Comparison of ENCODE assay signal across 8 cellular contexts in genomic region chr3:197736010-197736490, GRCh38. TPM values are rescaled to one million over a fixed set of nuclear protein-coding genes. Genes with fewer than 3 reads are reported as not detected.
DNase-seq lines count a peak whose midpoint lies in the region; ATAC-seq and TF ChIP-seq lines count a peak whose summit lies in the region.

No MANE protein-coding gene starts in this region.

- H2AFZ ChIP-seq in IMR-90 (replicated peaks; ENCODE audit: low read length, poor library complexity): peak overlapping the region; percentile 91

- H3K27ac ChIP-seq in IMR-90 (ENCODE audit: insufficient read depth, low read length) (peak overlapping the region; percentile 20), mucosa of rectum (ENCODE audit: low read depth in 2 of 2, low read length in 2 of 2) (peak overlapping the region; percentile 74 to 90), suprapubic skin (peak overlapping the region; percentile 78)

- no peaks in the 10 kb centered on the region for H3K36me3 ChIP-seq in IMR-90 (ENCODE audit: control insufficient read depth, insufficient read depth, low read length)
- H3K36me3 ChIP-seq in mucosa of rectum (ENCODE audit: control insufficient read depth in 2 of 2, insufficient read depth in 2 of 2, low read length in 2 of 2): no peaks in the 10 kb centered on the region
- no peaks in the 10 kb centered on the region for H3K36me3 ChIP-seq in suprapubic skin

- H3K18ac ChIP-seq in IMR-90 (ENCODE audit: low read depth, low read length): no peak overlapping the region

- peak; percentile 59 for DNase-seq in ELR (ENCODE audit: low read depth)
- DNase-seq in IMR-90: no peak
- DNase-seq in activated CD4-positive, alpha-beta T cell treated with anti-CD3 and anti-CD28 coated beads, Interleukin-2, amount 50 U/mL, for 48 hours: peak; percentile 66 to 73
- DNase-seq in endothelial cell (ENCODE audit: low spot score): peak; percentile 13
- no peak for DNase-seq in suprapubic skin (ENCODE audit: low spot score in 2 of 2)
- no peak for DNase-seq in GM19240 (ENCODE audit: insufficient read length, low spot score)
- no peak for DNase-seq in mesenteric fat pad (ENCODE audit: low spot score)

- peak overlapping the region; percentile 93 for H3K4me2 ChIP-seq in IMR-90 (ENCODE audit: low read depth, low read length)

- CTCF ChIA-PET in IMR-90 (lab: Yijun Ruan, JAX): no interaction called here

- H3K4me3 ChIP-seq in IMR-90 (ENCODE audit: insufficient read depth, low read depth, low read length) (peak overlapping the region; percentile 70), mucosa of rectum (ENCODE audit: low read length in 2 of 2) (peak overlapping the region; percentile 81 to 85), suprapubic skin (peak overlapping the region; percentile 93)

- peaks cover 6% of the 10 kb centered on the region for H3K27me3 Mint-ChIP-seq in endothelial cell (ENCODE audit: unreplicated experiment)

- peak overlapping the region; percentile 94 for H3K23ac ChIP-seq in IMR-90 (ENCODE audit: low read depth, low read length)

- H3K9me3 ChIP-seq in IMR-90 (ENCODE audit: control insufficient read depth, insufficient read depth, low read length): no peaks in the 10 kb centered on the region
- H3K9me3 ChIP-seq in mucosa of rectum (ENCODE audit: control insufficient read depth in 2 of 2, low read length in 2 of 2): no peaks in the 10 kb centered on the region
- no peaks in the 10 kb centered on the region for H3K9me3 ChIP-seq in suprapubic skin

- H2BK120ac ChIP-seq in IMR-90 (ENCODE audit: low read depth, low read length): peak overlapping the region; percentile 16; the same call in 1 of the 2 replicates

- POLR2A ChIA-PET in IMR-90 (lab: Charles Lee; ENCODE audit: unreplicated experiment): no interaction called here

- H3K27ac Mint-ChIP-seq in endothelial cell (ENCODE audit: unreplicated experiment): peak overlapping the region; percentile 84

- no peak overlapping the region for H4K5ac ChIP-seq in IMR-90 (ENCODE audit: low read depth, low read length)

- H3K4me1 ChIP-seq in IMR-90 (ENCODE audit: control insufficient read depth, insufficient read depth, low read length) (peaks cover 1% of the 10 kb centered on the region; the same call in 1 of the 2 replicates), mucosa of rectum (ENCODE audit: control insufficient read depth in 2 of 2, insufficient read depth in 2 of 2, low read length in 2 of 2) (peaks cover 8 to 17% of the 10 kb centered on the region in 2 donors), suprapubic skin (peaks cover 21% of the 10 kb centered on the region)

- no peak overlapping the region for H3K56ac ChIP-seq in IMR-90 (ENCODE audit: extremely low read depth, insufficient read depth, low read length)

- H3K9ac ChIP-seq in IMR-90 (ENCODE audit: low read depth, low read length) (peak overlapping the region; percentile 83), mucosa of rectum (ENCODE audit: low read depth in 1 of 2, low read length in 2 of 2) (peak overlapping the region; percentile 14 to 80)

- peak overlapping the region; percentile 97 for H3K4me3 Mint-ChIP-seq in endothelial cell (ENCODE audit: unreplicated experiment)

- TF ChIP-seq CTCF in IMR-90 (conservative IDR thresholded peaks at IDR 0.05; ENCODE audit: low read depth, low read length) (no peak), endothelial cell (IDR thresholded peaks at IDR 0.05; ENCODE audit: unreplicated experiment) (no peak), suprapubic skin (IDR thresholded peaks at IDR 0.05) (no peak)

- H3K27me3 ChIP-seq in IMR-90 (ENCODE audit: control insufficient read depth, insufficient read depth, low read length) (no peaks in the 10 kb centered on the region), mucosa of rectum (ENCODE audit: control insufficient read depth in 2 of 2, insufficient read depth in 2 of 2, low read length in 2 of 2) (no peaks in the 10 kb centered on the region), suprapubic skin (no peaks in the 10 kb centered on the region)

- BruUV-seq in IMR-90 (replicated peaks; lab: Mats Ljungman, UMichigan): no TSS peak

- intact Hi-C loops in IMR-90 (cut with micrococcal nuclease): loop anchor here (2.0 kb wide), 1 partner anchor 23 kb away; no protein-coding TSS in a partner anchor

- TF ChIP-seq EP300 in suprapubic skin (IDR thresholded peaks at IDR 0.05): no peak

- peak overlapping the region in 1 of 2 experiments; percentile 20; a peak in 1 of 4 replicates for H4K8ac ChIP-seq in IMR-90 (ENCODE audit: low read depth in 2 of 2, low read length in 2 of 2)

- peaks cover 11% of the 10 kb centered on the region for H3K36me3 Mint-ChIP-seq in endothelial cell (ENCODE audit: low read depth, unreplicated experiment)

- H2BK5ac ChIP-seq in IMR-90 (ENCODE audit: low read depth, low read length, poor library complexity, severe bottlenecking): peak overlapping the region; percentile 4

- peak overlapping the region; percentile 90 for H2AK9ac ChIP-seq in IMR-90 (replicated peaks; ENCODE audit: low read depth, low read length, poor library complexity)

- no peak for TF ChIP-seq POLR2A in IMR-90 (IDR thresholded peaks at IDR 0.05; ENCODE audit: low read depth, low read length)
- TF ChIP-seq POLR2A in suprapubic skin (IDR thresholded peaks at IDR 0.05): no peak

- peaks cover 29% of the 10 kb centered on the region for H3K4me1 Mint-ChIP-seq in endothelial cell (ENCODE audit: unreplicated experiment)

- peaks cover 3% of the 10 kb centered on the region for H3K9me1 ChIP-seq in IMR-90 (ENCODE audit: insufficient read depth, low read length)

- no peak for TF ChIP-seq RAD21 in IMR-90 (IDR thresholded peaks at IDR 0.05; ENCODE audit: low read length)

- H3K4ac ChIP-seq in IMR-90 (ENCODE audit: low read depth, low read length): peak overlapping the region; percentile 60

- no peak overlapping the region for H2BK20ac ChIP-seq in IMR-90 (ENCODE audit: low read depth, low read length)

- 0% methylated on average over 8 of the region's 17 CpGs; no CpG with 5 or more reads in 1 of the 2 experiments for WGBS in IMR-90 (ENCODE audit: extremely low coverage in 2 of 2, insufficient read length in 1 of 2), 2 experiments
- WGBS in suprapubic skin: 2% methylated on average over 17 of the region's 17 CpGs

- H3K9me3 Mint-ChIP-seq in endothelial cell (ENCODE audit: unreplicated experiment): no peaks in the 10 kb centered on the region

- peaks cover 18 to 47% of the 10 kb centered on the region in 2 experiments for H3K79me1 ChIP-seq in IMR-90 (ENCODE audit: low read depth in 1 of 2, low read length in 2 of 2)

- H4K20me1 ChIP-seq in IMR-90 (ENCODE audit: insufficient read depth, low read length): peaks cover 8% of the 10 kb centered on the region; the same call in 1 of the 2 replicates

- ATAC-seq in IMR-90 (ENCODE audit: low read depth): peak; percentile 12

- H2AK5ac ChIP-seq in IMR-90 (ENCODE audit: low read depth, low read length): peak overlapping the region; percentile 80

- peak overlapping the region; percentile 81; the same call in 1 of the 2 replicates for H3K14ac ChIP-seq in IMR-90 (replicated peaks; ENCODE audit: low read depth, low read length)

- H4K91ac ChIP-seq in IMR-90 (ENCODE audit: insufficient read depth, low read depth, low read length): peak overlapping the region; percentile 1; the same call in 1 of the 2 replicates

- H2BK15ac ChIP-seq in IMR-90 (ENCODE audit: low read depth, low read length): no peak overlapping the region

- in situ Hi-C loops in IMR-90 (cut with MboI; ENCODE audit: low sequenced_read_pairs): no loop called here

- dilution Hi-C loops in IMR-90 (cut with HindIII; ENCODE audit: low sequenced_read_pairs, unreplicated experiment): no loop called here

TF ChIP-seq in IMR-90, 13 proteins besides CTCF, POLR2A, EP300 and RAD21 (continues in another document):
- TF ChIP-seq MAFK (IDR thresholded peaks at IDR 0.05; ENCODE audit: low read depth, low read length): no peak
- TF ChIP-seq RCOR1 (IDR thresholded peaks at IDR 0.05; ENCODE audit: insufficient replicate concordance, low read length): no peak
- no peak for TF ChIP-seq USF2 (IDR thresholded peaks at IDR 0.05; ENCODE audit: low read depth, low read length)
- no peak for TF ChIP-seq CEBPB (IDR thresholded peaks at IDR 0.05; ENCODE audit: low read depth, low read length)
- TF ChIP-seq ELK1 (IDR thresholded peaks at IDR 0.05; ENCODE audit: borderline replicate concordance, low read depth, low read length): no peak

RNA-seq across cellular contexts. Expression of gene RUBCN, which starts 0.7 kb away (rescaled TPM):
- total RNA-seq in IMR-90 (2012; rRNA removed) (8.3 and 10.8 TPM in 2 replicates), endothelial cell (ENCODE audit: unreplicated experiment) (35.0 TPM), suprapubic skin (10 to 100 TPM; 41.8 to 70.2 (median 48.4) TPM), mesenteric fat pad (24.3 TPM)
- polyA plus RNA-seq in IMR-90 (2012; rRNA removed): 11.8 and 12.6 TPM in 2 replicates
- polyA plus RNA-seq in IMR-90 (2012; cell fraction: cytosol; rRNA removed): 6.2 and 10.4 TPM in 2 replicates
- polyA plus RNA-seq in IMR-90 (2012; cell fraction: nucleus; rRNA removed; ENCODE audit: low replicate concordance): 31.5 and 32.7 TPM in 2 replicates

RNA-seq across cellular contexts. Expression of gene FYTTD1, which starts 13.6 kb away (rescaled TPM):
- total RNA-seq in IMR-90 (2012; rRNA removed): 50.2 and 67.2 TPM in 2 replicates
- polyA plus RNA-seq in IMR-90 (2012; rRNA removed): 15.4 and 20.4 TPM in 2 replicates
- 2.2 and 3.6 TPM in 2 replicates for polyA plus RNA-seq in IMR-90 (2012; cell fraction: cytosol; rRNA removed)
- 1.6 and 12.9 TPM in 2 replicates for polyA plus RNA-seq in IMR-90 (2012; cell fraction: nucleus; rRNA removed; ENCODE audit: low replicate concordance)
- total RNA-seq in endothelial cell (ENCODE audit: unreplicated experiment): 65.3 TPM
- 10 to 100 TPM; 46.6 to 53.3 (median 49.9) TPM for total RNA-seq in suprapubic skin
- total RNA-seq in mesenteric fat pad: 66.3 TPM

RNA-seq across cellular contexts. Expression of gene LRCH3, which starts 55.0 kb away (rescaled TPM):
- 28.5 and 33.1 TPM in 2 replicates for total RNA-seq in IMR-90 (2012; rRNA removed)
- 30.4 and 40.5 TPM in 2 replicates for polyA plus RNA-seq in IMR-90 (2012; rRNA removed)
- polyA plus RNA-seq in IMR-90 (2012; cell fraction: cytosol; rRNA removed): 14.1 and 42.1 TPM in 2 replicates
- 19.7 and 60.8 TPM in 2 replicates for polyA plus RNA-seq in IMR-90 (2012; cell fraction: nucleus; rRNA removed; ENCODE audit: low replicate concordance)
- 62.2 TPM for total RNA-seq in endothelial cell (ENCODE audit: unreplicated experiment)
- 10 to 100 TPM; 19.2 to 69.3 (median 28.3) TPM for total RNA-seq in suprapubic skin
- total RNA-seq in mesenteric fat pad: 48.0 TPM

Comparison
In these comparisons a context has a peak if more than half of its experiments do, and no peak if none do; other contexts are left out.
1. DNase-seq: peak in ELR (single experiment), activated CD4-positive, alpha-beta T cell treated with anti-CD3 and anti-CD28 coated beads, Interleukin-2, amount 50 U/mL, for 48 hours (2 of 2) and endothelial cell (single experiment); none in IMR-90 (single experiment), suprapubic skin (0 of 2), GM19240 (single experiment) and mesenteric fat pad (single experiment).
2. H3K27ac ChIP-seq: peak in every context shown above with its lines; median percentile 82 in mucosa of rectum; 78 in suprapubic skin; 20 in IMR-90.
3. Peak in every context shown above with its lines, with median percentiles within 50 percentile points of each other: H3K4me3 ChIP-seq.